Comparison of ENCODE assay signal across 7 cellular contexts in the genomic region with DNA sequence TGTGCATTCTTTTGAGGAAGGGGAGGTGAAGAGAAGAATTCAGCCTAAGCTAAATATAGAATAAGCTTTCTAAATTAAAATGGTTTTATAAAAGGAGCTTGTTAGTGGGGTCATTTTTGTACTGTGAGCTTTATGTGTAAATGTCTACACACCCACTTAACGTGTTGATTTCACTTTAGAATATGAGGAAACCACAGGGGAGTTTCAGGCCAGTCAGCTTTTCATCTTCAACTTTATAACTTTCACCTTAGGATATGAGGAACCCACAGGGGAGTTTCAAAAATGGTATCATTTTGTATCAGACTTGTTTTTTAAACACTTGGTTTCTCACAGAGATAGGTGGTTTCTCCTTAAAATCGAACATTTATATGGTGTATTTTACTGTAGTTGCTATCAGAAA.
DNase-seq lines count a peak whose midpoint lies in the region; ATAC-seq and TF ChIP-seq lines count a peak whose summit lies in the region.
"Not testable (repeated sequence)": the region's sequence is repeated elsewhere in the genome, so short reads cannot be mapped to it uniquely, and the experiment has no call there.

No MANE protein-coding gene starts in this region.

- not testable (repeated sequence) for H3K36me3 ChIP-seq in RWPE2 (ENCODE audit: low read depth); cardiac muscle cell

- not testable (repeated sequence) for H3K36me3 Mint-ChIP-seq in activated T-helper 2 cell treated with anti-CD3 and anti-CD28 coated beads, Interferon-gamma antibody, Interleukin-2, Interleukin-4, amounts not matched to agents 10 μg/mL and 5 μg/mL and 100 μg/mL, durations not matched to agents 14 hours and 24 hours and 36 hours (ENCODE audit: low read depth); natural killer cell treated with Interleukin-12 subunit alpha and Interleukin-12 subunit beta and Interleukin-15 and Interleukin-18, amount 100 ng/mL, for 72 hours

- H3K27me3 ChIP-seq in RWPE2 (ENCODE audit: insufficient read depth, poor library complexity, severe bottlenecking); cardiac muscle cell: not testable (repeated sequence)

- TF ChIP-seq CTCF in RWPE2 (IDR thresholded peaks at IDR 0.05; ENCODE audit: poor library complexity, severe bottlenecking); cardiac fibroblast (IDR thresholded peaks at IDR 0.05; ENCODE audit: low read depth, low read length); cardiac muscle cell (IDR thresholded peaks at IDR 0.05; ENCODE audit: low read depth, low read length): not testable (repeated sequence)

- H3K4me3 Mint-ChIP-seq in activated T-helper 2 cell treated with anti-CD3 and anti-CD28 coated beads, Interferon-gamma antibody, Interleukin-2, Interleukin-4, amounts not matched to agents 10 μg/mL and 5 μg/mL and 100 μg/mL, durations not matched to agents 14 hours and 24 hours and 36 hours (ENCODE audit: low read depth): peak overlapping the region; percentile 71
- peak overlapping the region; percentile 89 for H3K4me3 Mint-ChIP-seq in natural killer cell treated with Interleukin-12 subunit alpha and Interleukin-12 subunit beta and Interleukin-15 and Interleukin-18, amount 100 ng/mL, for 72 hours

- H3K4me1 Mint-ChIP-seq in activated T-helper 2 cell treated with anti-CD3 and anti-CD28 coated beads, Interferon-gamma antibody, Interleukin-2, Interleukin-4, amounts not matched to agents 10 μg/mL and 5 μg/mL and 100 μg/mL, durations not matched to agents 14 hours and 24 hours and 36 hours (ENCODE audit: low read depth): peaks cover 10% of the 10 kb centered on the region
- peaks cover 6 to 12% of the 10 kb centered on the region in 2 donors for H3K4me1 Mint-ChIP-seq in natural killer cell treated with Interleukin-12 subunit alpha and Interleukin-12 subunit beta and Interleukin-15 and Interleukin-18, amount 100 ng/mL, for 72 hours (ENCODE audit: low read depth in 2 of 2)

- peak overlapping the region; percentile 66 for H3K4me3 ChIP-seq in RWPE2 (ENCODE audit: severe bottlenecking)
- peak overlapping the region; percentile 43 to 47 for H3K4me3 ChIP-seq in cardiac fibroblast (replicated peaks in 1 of 2; ENCODE audit: low read depth in 2 of 2, low read length in 2 of 2)
- H3K4me3 ChIP-seq in cardiac muscle cell: peak overlapping the region; percentile 54

- H3K27ac Mint-ChIP-seq in activated T-helper 2 cell treated with anti-CD3 and anti-CD28 coated beads, Interferon-gamma antibody, Interleukin-2, Interleukin-4, amounts not matched to agents 10 μg/mL and 5 μg/mL and 100 μg/mL, durations not matched to agents 14 hours and 24 hours and 36 hours: peak overlapping the region; percentile 72
- H3K27ac Mint-ChIP-seq in natural killer cell treated with Interleukin-12 subunit alpha and Interleukin-12 subunit beta and Interleukin-15 and Interleukin-18, amount 100 ng/mL, for 72 hours: peak overlapping the region; percentile 83 to 97

- H3K27ac ChIP-seq in RWPE2 (ENCODE audit: poor library complexity, severe bottlenecking): peak overlapping the region; percentile 75
- peak overlapping the region; percentile 89 for H3K27ac ChIP-seq in cardiac muscle cell

- H3K27me3 Mint-ChIP-seq in activated T-helper 2 cell treated with anti-CD3 and anti-CD28 coated beads, Interferon-gamma antibody, Interleukin-2, Interleukin-4, amounts not matched to agents 10 μg/mL and 5 μg/mL and 100 μg/mL, durations not matched to agents 14 hours and 24 hours and 36 hours (ENCODE audit: low read depth): peaks cover 26% of the 10 kb centered on the region
- not testable (repeated sequence) for H3K27me3 Mint-ChIP-seq in natural killer cell treated with Interleukin-12 subunit alpha and Interleukin-12 subunit beta and Interleukin-15 and Interleukin-18, amount 100 ng/mL, for 72 hours

- H3K9me3 Mint-ChIP-seq in activated T-helper 2 cell treated with anti-CD3 and anti-CD28 coated beads, Interferon-gamma antibody, Interleukin-2, Interleukin-4, amounts not matched to agents 10 μg/mL and 5 μg/mL and 100 μg/mL, durations not matched to agents 14 hours and 24 hours and 36 hours; natural killer cell treated with Interleukin-12 subunit alpha and Interleukin-12 subunit beta and Interleukin-15 and Interleukin-18, amount 100 ng/mL, for 72 hours: not testable (repeated sequence)

- H3K4me1 ChIP-seq in RWPE2 (ENCODE audit: insufficient read depth, poor library complexity, severe bottlenecking); cardiac muscle cell (ENCODE audit: low read depth): not testable (repeated sequence)

- intact Hi-C loops in activated T-helper 2 cell treated with anti-CD3 and anti-CD28 coated beads, Interferon-gamma antibody, Interleukin-2, Interleukin-4, amounts not matched to agents 10 μg/mL and 5 μg/mL and 100 μg/mL, durations not matched to agents 14 hours and 24 hours and 36 hours (cut with micrococcal nuclease): not testable (repeated sequence)

- not testable (repeated sequence) for DNase-seq in RWPE2 (ENCODE audit: low spot score); activated T-helper 2 cell treated with anti-CD3 and anti-CD28 coated beads, Interferon-gamma antibody, Interleukin-2, Interleukin-4, amounts not matched to agents 10 μg/mL and 5 μg/mL and 100 μg/mL, durations not matched to agents 14 hours and 24 hours and 36 hours (ENCODE audit: low spot score); cardiac fibroblast (ENCODE audit: low read depth in 2 of 2); cardiac muscle cell (ENCODE audit: low read depth in 1 of 2, low spot score in 1 of 2)
- peak; percentile 61 for DNase-seq in natural killer cell treated with Interleukin-12 subunit alpha and Interleukin-12 subunit beta and Interleukin-15 and Interleukin-18, amount 100 ng/mL, for 72 hours (ENCODE audit: low spot score)
- DNase-seq in stimulated activated CD4-positive, alpha-beta T cell treated with anti-CD3 and anti-CD28 coated beads, Interleukin-15, amount 100 ng/mL, for 24 hours: peak; percentile 8

- H3K9me3 ChIP-seq in RWPE2 (ENCODE audit: severe bottlenecking); cardiac muscle cell (ENCODE audit: low read depth): not testable (repeated sequence)

- ATAC-seq in GM21381 (IDR thresholded peaks at IDR 0.05; ENCODE audit: unreplicated experiment): peak; percentile 20
- ATAC-seq in RWPE2 (ENCODE audit: low read depth): not testable (repeated sequence)
- ATAC-seq in natural killer cell treated with Interleukin-12 subunit alpha and Interleukin-12 subunit beta and Interleukin-15 and Interleukin-18, amount 100 ng/mL, for 72 hours: peak in 1 of 2 donors; percentile 33
